In the genomic region with DNA sequence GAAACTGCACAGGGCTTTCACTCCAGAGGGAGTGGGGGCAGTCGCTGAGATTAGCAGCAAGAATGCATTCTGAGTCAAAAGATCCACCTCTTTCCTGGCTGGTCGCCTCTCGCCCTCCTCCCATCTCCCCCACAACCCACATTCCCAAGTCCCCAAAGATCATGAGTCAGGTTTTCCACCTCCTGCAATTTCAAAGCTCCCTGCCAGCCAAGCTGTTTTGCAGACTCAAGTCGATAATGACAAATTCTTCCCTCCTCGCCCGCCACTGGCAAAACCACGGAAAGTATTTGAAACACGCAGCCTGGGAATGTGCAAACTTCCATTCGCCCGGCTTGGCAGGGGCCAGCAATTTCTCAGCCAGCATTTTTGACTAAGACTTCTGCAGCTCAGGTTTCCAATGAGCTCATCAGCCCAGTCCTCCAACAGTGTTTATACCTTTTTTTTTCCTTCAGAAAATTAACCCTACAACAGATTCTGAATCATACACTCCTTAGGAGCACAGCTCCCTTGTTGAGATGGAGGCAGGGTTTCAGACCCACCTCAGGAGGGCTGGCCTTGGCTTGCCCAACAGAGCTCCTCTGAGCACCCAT, we compare ENCODE assay signal across 8 cellular contexts.
DNase-seq lines count a peak whose midpoint lies in the region; ATAC-seq and TF ChIP-seq lines count a peak whose summit lies in the region.

No MANE protein-coding gene starts in this region.

- H3K27ac ChIP-seq in endodermal cell (ENCODE audit: low read depth, low read length) = peak overlapping the region; percentile 89
- H3K27ac ChIP-seq in uterus = peak overlapping the region; percentile 84 to 90

- 21 to 29% methylated on average over 7 to 10 of the region's 10 CpGs for WGBS in endodermal cell (ENCODE audit: insufficient coverage in 1 of 2, insufficient read length in 1 of 2), 2 experiments

- H3K4me3 Mint-ChIP-seq in endodermal cell = peak overlapping the region; percentile 6

- no peaks in the 10 kb centered on the region for H3K27me3 Mint-ChIP-seq in endodermal cell (ENCODE audit: insufficient read depth)

- DNase-seq in AG20443 (ENCODE audit: low spot score) = peak; percentile 93
- DNase-seq in NCI-H2196 treated with DMSO at 0.1 percent for 48 hours (lab: John Stamatoyannopoulos, UW; ENCODE audit: unreplicated experiment) = peak; percentile 26
- DNase-seq in endodermal cell = peak; percentile 95
- DNase-seq in lung microvascular endothelial cell (ENCODE audit: low read depth in 2 of 2) = peak; percentile 79 to 98
- peak; percentile 94 to 95 for DNase-seq in uterus
- no peak for DNase-seq in T-helper 9 cell
- no peak for DNase-seq in stimulated activated CD4-positive, alpha-beta T cell treated with anti-CD3 and anti-CD28 coated beads, Interleukin-4, amount 100 ng/mL, for 1 hour

- H3K4me3 ChIP-seq in endodermal cell (ENCODE audit: low read length) (no peak overlapping the region), uterus (no peak overlapping the region)

- H3K9me3 Mint-ChIP-seq in endodermal cell = peaks cover 22% of the 10 kb centered on the region

- peak; percentile 7 to 12 for TF ChIP-seq POLR2A in uterus (IDR thresholded peaks at IDR 0.05)

- H3K27ac Mint-ChIP-seq in endodermal cell = peak overlapping the region; percentile 88

- TF ChIP-seq CTCF in endodermal cell (conservative IDR thresholded peaks at IDR 0.05) = no peak
- peak in 1 of 4 experiments; percentile 15 for TF ChIP-seq CTCF in uterus (IDR thresholded peaks at IDR 0.05)

- intact Hi-C loops in uterus (cut with DNase I; ENCODE audit: low total_unique reads) = no loop called here

- no peak overlapping the region for H3K9ac ChIP-seq in endodermal cell (ENCODE audit: extremely low read depth, low read length, poor library complexity, severe bottlenecking)

- H3K36me3 ChIP-seq in endodermal cell (ENCODE audit: control insufficient read depth, insufficient read depth, low read length) (no peaks in the 10 kb centered on the region), uterus (no peaks in the 10 kb centered on the region)

- H3K36me3 Mint-ChIP-seq in endodermal cell (ENCODE audit: low read depth) = peaks cover 8% of the 10 kb centered on the region

- H3K4me1 ChIP-seq in endodermal cell (ENCODE audit: control insufficient read depth, insufficient read depth, low read length) (no peaks in the 10 kb centered on the region), uterus (peaks cover 4 to 5% of the 10 kb centered on the region in 2 donors)

- H3K9me3 ChIP-seq in endodermal cell (ENCODE audit: control insufficient read depth, low read length) (peaks cover 20% of the 10 kb centered on the region), uterus (no peaks in the 10 kb centered on the region)

- H3K27me3 ChIP-seq in endodermal cell (ENCODE audit: control insufficient read depth, insufficient read depth, low read length, poor library complexity, severe bottlenecking) (no peaks in the 10 kb centered on the region), uterus (no peaks in the 10 kb centered on the region)

- peaks cover 15% of the 10 kb centered on the region for H3K4me1 Mint-ChIP-seq in endodermal cell

- ATAC-seq in GM18868 (IDR thresholded peaks at IDR 0.05; ENCODE audit: unreplicated experiment) = no peak

Comparison
In these comparisons a context has a peak if more than half of its experiments do, and no peak if none do; other contexts are left out.
1. DNase-seq: peak in AG20443 (single experiment), NCI-H2196 treated with DMSO at 0.1 percent for 48 hours (single experiment), endodermal cell (single experiment), lung microvascular endothelial cell (2 of 2) and uterus (2 of 2); none in T-helper 9 cell (single experiment) and stimulated activated CD4-positive, alpha-beta T cell treated with anti-CD3 and anti-CD28 coated beads, Interleukin-4, amount 100 ng/mL, for 1 hour (single experiment).